ENCODE assay signal across 8 cellular contexts in genomic region chr1:95072117-95072516, GRCh38. TPM values are rescaled to one million over a fixed set of nuclear protein-coding genes. Genes with fewer than 3 reads are reported as not detected.
DNase-seq lines count a peak whose midpoint lies in the region; ATAC-seq, FAIRE-seq and TF ChIP-seq lines count a peak whose summit lies in the region.

No MANE protein-coding gene starts in this region.

- peak overlapping the region; percentile 80 for H3K27ac ChIP-seq in HepG2 (ENCODE audit: extremely low read length, insufficient read depth, low read length)
- H3K27ac ChIP-seq in tibial nerve: peak overlapping the region; percentile 86 to 96 (median 91)

- H3K9me3 Mint-ChIP-seq in activated T-cell treated with anti-CD3 and anti-CD28 coated beads, Interleukin-2, amount 50 U/mL, for 4 hours: no peaks in the 10 kb centered on the region
- H3K9me3 Mint-ChIP-seq in activated naive CD8-positive, alpha-beta T cell treated with anti-CD3 and anti-CD28 coated beads, Interleukin-2, amount 50 U/mL, for 24 hours: no peaks in the 10 kb centered on the region

- TF ChIP-seq RAD21 in HepG2 (CRISPR knock-in tag; IDR thresholded peaks at IDR 0.05): no peak

- no peak for TF ChIP-seq EP300 in HepG2 (IDR thresholded peaks at IDR 0.05; ENCODE audit: low read depth in 2 of 2, low read length in 2 of 2)
- TF ChIP-seq EP300 in HepG2 (CRISPR knock-in tag; IDR thresholded peaks at IDR 0.05; ENCODE audit: borderline replicate concordance): no peak
- TF ChIP-seq EP300 in tibial nerve (IDR thresholded peaks at IDR 0.05): no peak

- intact Hi-C loops in HepG2 (cut with micrococcal nuclease; ENCODE audit: unreplicated experiment): loop anchor here (1.0 kb wide), 1 partner anchor 161 kb away; no protein-coding TSS in a partner anchor

- in situ Hi-C loops in HepG2 (cut with HindIII; ENCODE audit: extremely low pct_ligation_motif_present, low pct_unique_long_range_greater_than_20kb): loop anchor here (10.0 kb wide), 1 partner anchor 53 kb away; no protein-coding TSS in a partner anchor

- POLR2A ChIA-PET in HepG2 (lab: Yijun Ruan, JAX): interaction anchor here (2.1 to 3.9 kb wide), 2 partner anchors 12 to 161 kb away, joined by 32 to 36 read pairs; partner anchors contain the start of gene RWDD3

- H3K9me3 ChIP-seq in HepG2 (ENCODE audit: low read length) (no peaks in the 10 kb centered on the region), tibial nerve (no peaks in the 10 kb centered on the region)

- peak overlapping the region; percentile 77 for H3K9ac ChIP-seq in HepG2 (ENCODE audit: insufficient read depth, low read depth, low read length)

- peak overlapping the region; percentile 97 for H3K4me2 ChIP-seq in HepG2 (ENCODE audit: low read depth, low read length)

- 1% methylated on average over 7 of the region's 7 CpGs for WGBS in HepG2 (ENCODE audit: low lambda C conversion rate)
- WGBS in tibial nerve, 2 donors: 11 to 18% methylated on average over 7 of the region's 7 CpGs

- H3K27me3 Mint-ChIP-seq in activated T-cell treated with anti-CD3 and anti-CD28 coated beads, Interleukin-2, amount 50 U/mL, for 4 hours (ENCODE audit: low read depth): peaks cover 5% of the 10 kb centered on the region
- peaks cover 3% of the 10 kb centered on the region for H3K27me3 Mint-ChIP-seq in activated naive CD8-positive, alpha-beta T cell treated with anti-CD3 and anti-CD28 coated beads, Interleukin-2, amount 50 U/mL, for 24 hours

- peaks cover 6% of the 10 kb centered on the region for H3K79me2 ChIP-seq in HepG2 (ENCODE audit: insufficient read depth, low read length)

- no peak for DNase-seq in activated T-cell treated with anti-CD3 and anti-CD28 coated beads, Interleukin-2, amount 50 U/mL, for 4 hours
- DNase-seq in activated T-cell treated with anti-CD3 and anti-CD28 coated beads, Interleukin-2, amount 50 U/mL, for 48 hours: no peak
- DNase-seq in activated naive CD8-positive, alpha-beta T cell treated with anti-CD3 and anti-CD28 coated beads, Interleukin-2, amount 50 U/mL, for 24 hours: no peak
- DNase-seq in HepG2 (ENCODE audit: low spot score) (no peak), tibial nerve (ENCODE audit: low spot score in 2 of 2) (no peak), SIG-M5 (lab: John Stamatoyannopoulos, UW) (no peak), HK-2 (ENCODE audit: unreplicated experiment) (no peak)
- no peak for DNase-seq in activated CD8-positive, alpha-beta memory T cell treated with anti-CD3 and anti-CD28 coated beads for 24 hours

- no peak for TF ChIP-seq CTCF in HepG2 (CRISPR knock-in tag; IDR thresholded peaks at IDR 0.05)
- TF ChIP-seq CTCF in tibial nerve (IDR thresholded peaks at IDR 0.05): no peak

- no peak for TF ChIP-seq POLR2A in HepG2 (IDR thresholded peaks at IDR 0.05; ENCODE audit: insufficient read depth in 1 of 2, low read depth in 2 of 2, low read length in 2 of 2)
- TF ChIP-seq POLR2A in tibial nerve (IDR thresholded peaks at IDR 0.05): no peak

- peaks cover 72% of the 10 kb centered on the region for H3K4me1 ChIP-seq in HepG2 (ENCODE audit: insufficient read depth, low read length)
- peaks cover 0 to 19% (median 0%) of the 10 kb centered on the region in 4 donors for H3K4me1 ChIP-seq in tibial nerve

- peaks cover 18% of the 10 kb centered on the region for H3K4me1 Mint-ChIP-seq in activated T-cell treated with anti-CD3 and anti-CD28 coated beads, Interleukin-2, amount 50 U/mL, for 4 hours (ENCODE audit: low read depth)
- peaks cover 27% of the 10 kb centered on the region for H3K4me1 Mint-ChIP-seq in activated naive CD8-positive, alpha-beta T cell treated with anti-CD3 and anti-CD28 coated beads, Interleukin-2, amount 50 U/mL, for 24 hours

- H3K4me3 Mint-ChIP-seq in activated T-cell treated with anti-CD3 and anti-CD28 coated beads, Interleukin-2, amount 50 U/mL, for 4 hours: peak overlapping the region; percentile 91
- peak overlapping the region; percentile 97 for H3K4me3 Mint-ChIP-seq in activated naive CD8-positive, alpha-beta T cell treated with anti-CD3 and anti-CD28 coated beads, Interleukin-2, amount 50 U/mL, for 24 hours

- H3K36me3 ChIP-seq in HepG2 (replicated peaks in 1 of 2; ENCODE audit: control insufficient read depth in 1 of 2, insufficient read depth in 2 of 2, low read length in 2 of 2) (no peaks in the 10 kb centered on the region), tibial nerve (no peaks in the 10 kb centered on the region)

- ATAC-seq in activated T-cell treated with anti-CD3 and anti-CD28 coated beads, Interleukin-2, amount 50 U/mL, for 4 hours: no peak
- no peak for ATAC-seq in activated naive CD8-positive, alpha-beta T cell treated with anti-CD3 and anti-CD28 coated beads, Interleukin-2, amount 50 U/mL, for 24 hours
- ATAC-seq in HepG2: no peak

- CTCF ChIA-PET in HepG2 (lab: Yijun Ruan, JAX; ENCODE audit: low intra/inter-chr PET ratio, low total read pairs): no interaction called here

- no peak for FAIRE-seq in HepG2 (lab: Jason Lieb, UNC)

- H2AFZ ChIP-seq in HepG2 (ENCODE audit: low read length): no peak overlapping the region

- H4K20me1 ChIP-seq in HepG2 (ENCODE audit: insufficient read depth, low read length): no peaks in the 10 kb centered on the region

- TSS peak; percentile 65 for BruUV-seq in HepG2 (replicated peaks; lab: Mats Ljungman, UMichigan)

- no peaks in the 10 kb centered on the region for H3K27me3 ChIP-seq in HepG2 (ENCODE audit: control insufficient read depth in 1 of 2, insufficient read depth in 2 of 2, low read length in 2 of 2)
- no peaks in the 10 kb centered on the region for H3K27me3 ChIP-seq in tibial nerve

- peak overlapping the region; percentile 90 to 96 (median 93) for H3K4me3 ChIP-seq in HepG2 (replicated peaks in 1 of 3; ENCODE audit: insufficient read depth in 1 of 3, low read depth in 2 of 3, low read length in 3 of 3)
- peak overlapping the region; percentile 54 to 82 (median 72) for H3K4me3 ChIP-seq in tibial nerve

- peak overlapping the region; percentile 99 for H3K27ac Mint-ChIP-seq in activated naive CD8-positive, alpha-beta T cell treated with anti-CD3 and anti-CD28 coated beads, Interleukin-2, amount 50 U/mL, for 24 hours

- H3K36me3 Mint-ChIP-seq in activated T-cell treated with anti-CD3 and anti-CD28 coated beads, Interleukin-2, amount 50 U/mL, for 4 hours (ENCODE audit: insufficient read depth): peaks cover 9% of the 10 kb centered on the region
- H3K36me3 Mint-ChIP-seq in activated naive CD8-positive, alpha-beta T cell treated with anti-CD3 and anti-CD28 coated beads, Interleukin-2, amount 50 U/mL, for 24 hours (ENCODE audit: low read depth): peaks cover 2% of the 10 kb centered on the region

RNA-seq across cellular contexts. Expression of gene ALG14, which starts 0.6 kb away (rescaled TPM):
- total RNA-seq in activated T-cell treated with anti-CD3 and anti-CD28 coated beads, Interleukin-2, amount 50 U/mL, for 4 hours: 1 to 10 TPM; 4.3 to 4.9 (median 4.4) TPM
- 6.1 and 12.7 TPM in 2 replicates for total RNA-seq in HepG2 (2016; rRNA removed; fragmentation: Illumina TruSeq; extraction: Trizol)
- 2.6 and 6.2 TPM in 2 replicates for total RNA-seq in HepG2 (2016; cell fraction: cytosol; rRNA removed; fragmentation: Illumina TruSeq; extraction: Trizol; ENCODE audit: low read depth)
- total RNA-seq in HepG2 (2016; cell fraction: insoluble cytoplasmic fraction; rRNA removed; fragmentation: Illumina TruSeq; extraction: Trizol): 7.8 and 11.4 TPM in 2 replicates
- 4.5 and 4.8 TPM in 2 replicates for total RNA-seq in HepG2 (2016; cell fraction: membrane; rRNA removed; fragmentation: Illumina TruSeq; extraction: Trizol)
- total RNA-seq in HepG2 (2016; cell fraction: nucleus; rRNA removed; fragmentation: Illumina TruSeq; extraction: Trizol): 5.6 and 13.0 TPM in 2 replicates
- 4.5 and 5.5 TPM in 2 replicates for polyA plus RNA-seq in HepG2 (2011; rRNA removed)
- 1.9 and 2.6 TPM in 2 replicates for polyA plus RNA-seq in HepG2 (2011; cell fraction: cytosol; rRNA removed)
- polyA plus RNA-seq in HepG2 (2011; cell fraction: nucleus; rRNA removed): 1.2 and 2.2 TPM in 2 replicates
- 3.5 and 6.1 TPM in 2 replicates for polyA plus RNA-seq in HepG2 (2012)
- 3.2 and 3.5 TPM in 2 replicates for polyA plus RNA-seq in HepG2 (2016; cell fraction: cytosol; fragmentation: Illumina TruSeq; extraction: Trizol; ENCODE audit: low read depth)
- polyA plus RNA-seq in HepG2 (2016; cell fraction: insoluble cytoplasmic fraction; fragmentation: Illumina TruSeq; extraction: Trizol; ENCODE audit: low read depth): 7.9 and 10.9 TPM in 2 replicates
- 4.2 and 7.1 TPM in 2 replicates for polyA plus RNA-seq in HepG2 (2016; cell fraction: membrane; fragmentation: Illumina TruSeq; extraction: Trizol; ENCODE audit: low read depth)
- 10.4 and 11.9 TPM in 2 replicates for polyA plus RNA-seq in HepG2 (2016; cell fraction: nucleus; fragmentation: Illumina TruSeq; extraction: Trizol; ENCODE audit: insufficient read depth, low read depth)
- 13.9 and 20.9 TPM in 2 replicates for polyA minus RNA-seq in HepG2 (2011; rRNA and poly(A)+ RNA removed; ENCODE audit: low replicate concordance)
- 0.62 and 3.3 TPM in 2 replicates for polyA minus RNA-seq in HepG2 (2011; cell fraction: cytosol; rRNA and poly(A)+ RNA removed)
- polyA minus RNA-seq in HepG2 (2011; cell fraction: nucleus; rRNA and poly(A)+ RNA removed): 4.2 and 5.0 TPM in 2 replicates
- total RNA-seq in tibial nerve: 1 to 10 TPM; 1.1 to 1.6 (median 1.5) TPM

RNA-seq across cellular contexts. Expression of gene TLCD4, which starts 45.0 kb away (rescaled TPM):
- total RNA-seq in activated T-cell treated with anti-CD3 and anti-CD28 coated beads, Interleukin-2, amount 50 U/mL, for 4 hours: under 1 TPM; 0.03 to 0.15 (median 0.03) TPM
- total RNA-seq in HepG2 (2016; rRNA removed; fragmentation: Illumina TruSeq; extraction: Trizol): 11.9 and 14.5 TPM in 2 replicates
- 71.5 and 79.3 TPM in 2 replicates for total RNA-seq in HepG2 (2016; cell fraction: cytosol; rRNA removed; fragmentation: Illumina TruSeq; extraction: Trizol; ENCODE audit: low read depth)
- 15.0 and 17.4 TPM in 2 replicates for total RNA-seq in HepG2 (2016; cell fraction: insoluble cytoplasmic fraction; rRNA removed; fragmentation: Illumina TruSeq; extraction: Trizol)
- 26.6 and 27.6 TPM in 2 replicates for total RNA-seq in HepG2 (2016; cell fraction: membrane; rRNA removed; fragmentation: Illumina TruSeq; extraction: Trizol)
- total RNA-seq in HepG2 (2016; cell fraction: nucleus; rRNA removed; fragmentation: Illumina TruSeq; extraction: Trizol): 10.3 and 10.9 TPM in 2 replicates
- polyA plus RNA-seq in HepG2 (2011; rRNA removed): 4.1 and 4.7 TPM in 2 replicates
- 1.9 and 3.6 TPM in 2 replicates for polyA plus RNA-seq in HepG2 (2011; cell fraction: cytosol; rRNA removed)
- polyA plus RNA-seq in HepG2 (2011; cell fraction: nucleus; rRNA removed): 1.00 and 1.9 TPM in 2 replicates
- 10.2 and 17.7 TPM in 2 replicates for polyA plus RNA-seq in HepG2 (2012)
- 2.5 and 3.6 TPM in 2 replicates for polyA plus RNA-seq in HepG2 (2016; cell fraction: cytosol; fragmentation: Illumina TruSeq; extraction: Trizol; ENCODE audit: low read depth)
- polyA plus RNA-seq in HepG2 (2016; cell fraction: insoluble cytoplasmic fraction; fragmentation: Illumina TruSeq; extraction: Trizol; ENCODE audit: low read depth): 9.3 and 10.5 TPM in 2 replicates
- polyA plus RNA-seq in HepG2 (2016; cell fraction: membrane; fragmentation: Illumina TruSeq; extraction: Trizol; ENCODE audit: low read depth): 6.3 and 7.5 TPM in 2 replicates
- 9.9 and 11.4 TPM in 2 replicates for polyA plus RNA-seq in HepG2 (2016; cell fraction: nucleus; fragmentation: Illumina TruSeq; extraction: Trizol; ENCODE audit: insufficient read depth, low read depth)
- 7.5 and 9.8 TPM in 2 replicates for polyA minus RNA-seq in HepG2 (2011; rRNA and poly(A)+ RNA removed; ENCODE audit: low replicate concordance)
- 9.3 and 10.9 TPM in 2 replicates for polyA minus RNA-seq in HepG2 (2011; cell fraction: cytosol; rRNA and poly(A)+ RNA removed)
- polyA minus RNA-seq in HepG2 (2011; cell fraction: nucleus; rRNA and poly(A)+ RNA removed): 7.2 and 7.9 TPM in 2 replicates
- total RNA-seq in tibial nerve: 1 to 10 TPM; 5.7 to 9.2 (median 8.3) TPM

Comparison
In these comparisons a context has a peak if more than half of its experiments do, and no peak if none do; other contexts are left out.
1. RNA of gene TLCD4, which starts 45.0 kb away (total RNA-seq): 10.3 to 79.3 TPM in HepG2 and 5.7 to 9.2 TPM in tibial nerve; 0.03 to 0.15 TPM in activated T-cell treated with anti-CD3 and anti-CD28 coated beads, Interleukin-2, amount 50 U/mL, for 4 hours; every median in the first group is over 4 times any median in the second.